ENCODE assay signal across 15 cellular contexts in the genomic region with DNA sequence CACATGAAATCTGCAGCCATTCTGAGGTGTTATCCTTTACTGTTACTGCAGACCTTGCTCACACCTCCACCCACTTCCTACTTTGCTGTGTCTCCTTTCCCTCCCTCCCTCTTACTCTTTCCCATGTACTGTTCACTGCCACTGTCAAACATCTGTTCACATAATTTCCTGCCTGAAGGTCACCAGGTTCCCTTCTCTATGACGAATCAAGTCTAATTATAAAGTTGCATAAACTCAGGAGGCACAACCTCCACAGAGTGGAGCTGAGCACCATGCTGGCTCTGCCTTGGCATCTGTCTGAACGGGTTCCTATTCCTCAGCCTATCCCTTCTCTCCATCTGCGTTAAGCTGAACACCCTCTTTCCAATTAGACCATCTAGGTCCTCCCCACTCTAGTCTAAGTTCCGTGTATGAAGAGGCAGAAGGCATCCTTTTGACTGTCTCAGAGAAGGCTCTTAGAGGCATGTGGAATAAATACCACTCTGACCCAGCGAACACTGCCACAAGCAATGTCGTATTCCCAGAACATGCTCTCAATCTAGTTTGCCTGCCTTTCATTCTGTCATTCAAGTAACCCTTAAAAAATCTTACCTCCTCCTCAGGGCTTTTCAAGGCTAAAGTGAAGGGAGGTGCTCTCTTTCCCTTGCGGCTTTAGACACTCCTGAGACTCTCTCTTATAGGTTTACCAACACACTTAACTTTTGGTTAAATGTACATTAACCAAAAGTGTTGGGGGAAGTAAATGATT. TPM values are rescaled to one million over a fixed set of nuclear protein-coding genes. Genes with fewer than 3 reads are reported as not detected.
A peak's percentile ranks its signal among the peaks of the same experiment; 100 is the strongest.
DNase-seq lines count a peak whose midpoint lies in the region; ATAC-seq and TF ChIP-seq lines count a peak whose summit lies in the region.
"Had no signal": no experiment of that assay in that cellular context is flagged by ENCODE, and none has a peak within 500 bp of the region (broad histone marks: within the 10 kb centered on the region; RNA-seq: fewer than 3 reads in every experiment).

No MANE protein-coding gene starts in this region.

- H3K27me3 Mint-ChIP-seq in CD4-positive, alpha-beta memory T cell, result no peaks in the 10 kb centered on the region
- no peaks in the 10 kb centered on the region for H3K27me3 Mint-ChIP-seq in activated CD8-positive, alpha-beta T cell treated with anti-CD3 and anti-CD28 coated beads for 36 hours
- H3K27me3 Mint-ChIP-seq in memory B cell, result no peaks in the 10 kb centered on the region
- H3K27me3 Mint-ChIP-seq: stimulated activated naive CD8-positive, alpha-beta T cell treated with anti-CD3 and anti-CD28 coated beads, Interleukin-15, Interleukin-2, amounts not matched to agents 100 ng/mL and 50 ng/mL, for 24 hours had no signal

- H3K27me3 ChIP-seq in CD4-positive, alpha-beta memory T cell (ENCODE audit: insufficient read depth, low read length), result no peaks in the 10 kb centered on the region
- H3K27me3 ChIP-seq: breast epithelium, sigmoid colon had no signal

- H3K27ac ChIP-seq in CD4-positive, alpha-beta memory T cell (ENCODE audit: low read depth, low read length), result no peak overlapping the region
- H3K27ac ChIP-seq: breast epithelium, HL-60, sigmoid colon, SK-N-MC had no signal

- POLR2A ChIA-PET in CD4-positive, alpha-beta memory T cell (lab: Charles Lee; ENCODE audit: partially characterized antibody), result no interaction called here
- POLR2A ChIA-PET in activated CD8-positive, alpha-beta T cell treated with anti-CD3 and anti-CD28 coated beads for 36 hours (lab: Charles Lee), result interaction anchor here (0.8 kb wide), 1 partner anchor 9 kb away, joined by 4 read pairs; no protein-coding TSS in a partner anchor

- peaks cover 0 to 2% (median 0%) of the 10 kb centered on the region in 8 donors for H3K9me3 Mint-ChIP-seq in CD4-positive, alpha-beta memory T cell
- no peaks in the 10 kb centered on the region for H3K9me3 Mint-ChIP-seq in activated CD8-positive, alpha-beta T cell treated with anti-CD3 and anti-CD28 coated beads for 36 hours
- no peaks in the 10 kb centered on the region for H3K9me3 Mint-ChIP-seq in memory B cell
- H3K9me3 Mint-ChIP-seq: CD14-positive monocyte; stimulated activated naive CD8-positive, alpha-beta T cell treated with anti-CD3 and anti-CD28 coated beads, Interleukin-15, Interleukin-2, amounts not matched to agents 100 ng/mL and 50 ng/mL, for 24 hours had no signal

- peak overlapping the region in 6 of 7 donors; percentile 53 to 91 (median 65) for H3K27ac Mint-ChIP-seq in CD4-positive, alpha-beta memory T cell
- H3K27ac Mint-ChIP-seq in activated CD8-positive, alpha-beta T cell treated with anti-CD3 and anti-CD28 coated beads for 36 hours, result peak overlapping the region; percentile 61
- peak overlapping the region; percentile 21 for H3K27ac Mint-ChIP-seq in memory B cell
- H3K27ac Mint-ChIP-seq: stimulated activated naive CD8-positive, alpha-beta T cell treated with anti-CD3 and anti-CD28 coated beads, Interleukin-15, Interleukin-2, amounts not matched to agents 100 ng/mL and 50 ng/mL, for 24 hours had no signal

- intact Hi-C loops in CD4-positive, alpha-beta memory T cell (cut with micrococcal nuclease), result no loop called here
- intact Hi-C loops in activated CD8-positive, alpha-beta T cell treated with anti-CD3 and anti-CD28 coated beads for 36 hours (cut with micrococcal nuclease), result no loop called here

- no peaks in the 10 kb centered on the region for H3K9me3 ChIP-seq in CD4-positive, alpha-beta memory T cell (ENCODE audit: control insufficient read depth in 1 of 2, low read length in 2 of 2)
- H3K9me3 ChIP-seq: breast epithelium, HAP-1, sigmoid colon had no signal

- H3K36me3 Mint-ChIP-seq in CD4-positive, alpha-beta memory T cell, result peaks cover 26 to 59% of the 10 kb centered on the region in 2 donors
- H3K36me3 Mint-ChIP-seq in activated CD8-positive, alpha-beta T cell treated with anti-CD3 and anti-CD28 coated beads for 36 hours (ENCODE audit: low read depth), result peaks cover 9% of the 10 kb centered on the region
- H3K36me3 Mint-ChIP-seq in memory B cell, result peaks cover 24% of the 10 kb centered on the region

- H3K36me3 ChIP-seq in CD4-positive, alpha-beta memory T cell (ENCODE audit: insufficient read depth, low read length), result peaks cover 3% of the 10 kb centered on the region
- H3K36me3 ChIP-seq: breast epithelium, HAP-1 had no signal

- no peak overlapping the region for H3K4me3 Mint-ChIP-seq in CD4-positive, alpha-beta memory T cell
- H3K4me3 Mint-ChIP-seq in activated CD8-positive, alpha-beta T cell treated with anti-CD3 and anti-CD28 coated beads for 36 hours, result no peak overlapping the region
- H3K4me3 Mint-ChIP-seq in memory B cell, result no peak overlapping the region
- H3K4me3 Mint-ChIP-seq: CD14-positive monocyte; stimulated activated naive CD8-positive, alpha-beta T cell treated with anti-CD3 and anti-CD28 coated beads, Interleukin-15, Interleukin-2, amounts not matched to agents 100 ng/mL and 50 ng/mL, for 24 hours had no signal

- H3K4me1 Mint-ChIP-seq in CD4-positive, alpha-beta memory T cell, result peaks cover 6 to 22% (median 17%) of the 10 kb centered on the region in 4 donors
- peaks cover 27% of the 10 kb centered on the region for H3K4me1 Mint-ChIP-seq in activated CD8-positive, alpha-beta T cell treated with anti-CD3 and anti-CD28 coated beads for 36 hours (ENCODE audit: low read depth)
- H3K4me1 Mint-ChIP-seq in memory B cell, result peaks cover 12% of the 10 kb centered on the region

- no peak for TF ChIP-seq CTCF in activated CD8-positive, alpha-beta T cell treated with anti-CD3 and anti-CD28 coated beads for 36 hours (IDR thresholded peaks at IDR 0.05)

- H3K4me3 ChIP-seq in CD4-positive, alpha-beta memory T cell (ENCODE audit: low read length in 2 of 2), result no peak overlapping the region
- H3K4me3 ChIP-seq: breast epithelium, HAP-1, sigmoid colon, SK-N-MC had no signal

- DNase-seq in AG20443 (ENCODE audit: low spot score) (peak; percentile 4), memory B cell (ENCODE audit: low spot score in 2 of 2) (no peak), COR-L47 (lab: John Stamatoyannopoulos, UW) (no peak)
- DNase-seq in CD4-positive, alpha-beta memory T cell, result no peak
- peak; percentile 18 for DNase-seq in activated CD8-positive, alpha-beta T cell treated with anti-CD3 and anti-CD28 coated beads for 36 hours
- DNase-seq: sigmoid colon had no signal

- ATAC-seq in activated CD8-positive, alpha-beta T cell treated with anti-CD3 and anti-CD28 coated beads for 36 hours, result peak; percentile 90
- ATAC-seq in memory B cell (ENCODE audit: low read depth), result no peak
- no peak for ATAC-seq in GM19328 (IDR thresholded peaks at IDR 0.05; ENCODE audit: unreplicated experiment)
- ATAC-seq in GM21717 (IDR thresholded peaks at IDR 0.05; ENCODE audit: unreplicated experiment), result no peak
- ATAC-seq: activated CD4-positive, CD25-positive, alpha-beta regulatory T cell treated with anti-CD3 and anti-CD28 coated beads, Interleukin-2, amount 50 U/mL, for 24 hours had no signal

- CTCF ChIA-PET in CD4-positive, alpha-beta memory T cell (lab: Charles Lee; ENCODE audit: partially characterized antibody), result no interaction called here
- CTCF ChIA-PET in activated CD8-positive, alpha-beta T cell treated with anti-CD3 and anti-CD28 coated beads for 36 hours (lab: Charles Lee), result no interaction called here

- H3K4me1 ChIP-seq in CD4-positive, alpha-beta memory T cell (ENCODE audit: insufficient read depth, low read length), result peaks cover 6% of the 10 kb centered on the region
- H3K4me1 ChIP-seq: breast epithelium, HAP-1, sigmoid colon had no signal

RNA-seq across cellular contexts. Expression of a gene that starts 48.7 kb away (rescaled TPM):
- 10 to 100 TPM; 14.9 to 17.1 TPM for total RNA-seq in CD4-positive, alpha-beta memory T cell
- 10 to 100 TPM; 19.2 to 29.9 TPM for polyA plus RNA-seq in CD4-positive, alpha-beta memory T cell
- total RNA-seq in activated CD8-positive, alpha-beta T cell treated with anti-CD3 and anti-CD28 coated beads for 36 hours, result 10 to 100 TPM; 17.4 to 18.1 TPM

Comparison
In these comparisons a context has a peak if more than half of its experiments do, and no peak if none do; other contexts are left out.
1. DNase-seq: peak in AG20443 (single experiment) and activated CD8-positive, alpha-beta T cell treated with anti-CD3 and anti-CD28 coated beads for 36 hours (single experiment); none in CD4-positive, alpha-beta memory T cell (0 of 5), memory B cell (0 of 2) and COR-L47 (single experiment).
2. Peak in every context shown above with its lines, with median percentiles within 50 percentile points of each other: H3K27ac Mint-ChIP-seq.